9 cellular contexts compared by ENCODE assay signal in genomic region chr16:55021595-55022475, GRCh38.
DNase-seq lines count a peak whose midpoint lies in the region; ATAC-seq, FAIRE-seq and TF ChIP-seq lines count a peak whose summit lies in the region.
"Had no signal": no experiment of that assay in that cellular context is flagged by ENCODE, and none has a peak within 500 bp of the region (broad histone marks: within the 10 kb centered on the region; RNA-seq: fewer than 3 reads in every experiment).

No MANE protein-coding gene starts in this region.

- 14% methylated on average over 11 of the region's 11 CpGs for WGBS in HepG2 (ENCODE audit: low lambda C conversion rate)
- 34% methylated on average over 10 of the region's 11 CpGs for WGBS in right lobe of liver (ENCODE audit: insufficient coverage, low coverage, low lambda C conversion rate, missing lambda C conversion rate)
- WGBS in right cardiac atrium, result 52% methylated on average over 11 of the region's 11 CpGs

- H3K4me3 ChIP-seq in HepG2 (replicated peaks in 1 of 3; ENCODE audit: insufficient read depth in 1 of 3, low read depth in 2 of 3, low read length in 3 of 3) (no peak overlapping the region), right lobe of liver (no peak overlapping the region), right cardiac atrium (ENCODE audit: low read length) (no peak overlapping the region)

- peak; percentile 23 for DNase-seq in HepG2 (ENCODE audit: low spot score)
- no peak for DNase-seq in right lobe of liver
- DNase-seq in NCI-H82 treated with DMSO at 0.1 percent for 48 hours (lab: John Stamatoyannopoulos, UW; ENCODE audit: unreplicated experiment), result peak; percentile 89
- peak; percentile 26 for DNase-seq in endothelial cell (ENCODE audit: low spot score)
- DNase-seq in cerebellar nuclear complex (lab: John Stamatoyannopoulos, UW), result no peak
- DNase-seq in right cardiac atrium, result no peak
- no peak for DNase-seq in NCI-H345 (lab: John Stamatoyannopoulos, UW)

- H3K27me3 ChIP-seq in HepG2 (ENCODE audit: control insufficient read depth in 1 of 2, insufficient read depth in 2 of 2, low read length in 2 of 2) (no peaks in the 10 kb centered on the region), right lobe of liver (no peaks in the 10 kb centered on the region), right cardiac atrium (ENCODE audit: control insufficient read depth, insufficient read depth) (peaks cover 4% of the 10 kb centered on the region)

- POLR2A ChIA-PET in HepG2 (lab: Yijun Ruan, JAX), result no interaction called here

- intact Hi-C loops in HepG2 (cut with micrococcal nuclease; ENCODE audit: unreplicated experiment), result loop anchor here (5.0 kb wide), 1 partner anchor 1250 kb away; no protein-coding TSS in a partner anchor
- intact Hi-C loops in right lobe of liver (cut with DNase I), result no loop called here
- intact Hi-C loops in right cardiac atrium (cut with DNase I), result no loop called here

- CTCF ChIA-PET in HepG2 (lab: Yijun Ruan, JAX; ENCODE audit: low intra/inter-chr PET ratio, low total read pairs), result interaction anchor here (0.9 to 1.2 kb wide), 3 partner anchors 484 to 1472 kb away, joined by 3 to 4 read pairs (median 4); no protein-coding TSS in a partner anchor

- in situ Hi-C loops in HepG2 (cut with HindIII; ENCODE audit: extremely low pct_ligation_motif_present, low pct_unique_long_range_greater_than_20kb), result loop anchor here (10.0 kb wide), 1 partner anchor 1077 kb away; no protein-coding TSS in a partner anchor

- no peaks in the 10 kb centered on the region for H4K20me1 ChIP-seq in HepG2 (ENCODE audit: insufficient read depth, low read length)

- TF ChIP-seq POLR2A in HepG2 (IDR thresholded peaks at IDR 0.05; ENCODE audit: insufficient read depth in 1 of 2, low read depth in 2 of 2, low read length in 2 of 2), result no peak
- no peak for TF ChIP-seq POLR2A in right lobe of liver (IDR thresholded peaks at IDR 0.05)

- TF ChIP-seq EP300 in HepG2 (IDR thresholded peaks at IDR 0.05; ENCODE audit: low read depth in 2 of 2, low read length in 2 of 2) (no peak), HepG2 (CRISPR knock-in tag; IDR thresholded peaks at IDR 0.05; ENCODE audit: borderline replicate concordance) (no peak)

- no peak overlapping the region for H2AFZ ChIP-seq in HepG2 (ENCODE audit: low read length)

- H3K36me3 ChIP-seq in HepG2 (replicated peaks in 1 of 2; ENCODE audit: control insufficient read depth in 1 of 2, insufficient read depth in 2 of 2, low read length in 2 of 2), result no peaks in the 10 kb centered on the region
- H3K36me3 ChIP-seq in right lobe of liver, result no peaks in the 10 kb centered on the region

- H3K27ac Mint-ChIP-seq in endothelial cell (ENCODE audit: unreplicated experiment), result no peak overlapping the region
- H3K27ac Mint-ChIP-seq: CD14-positive monocyte had no signal

- H3K9ac ChIP-seq in HepG2 (ENCODE audit: insufficient read depth, low read depth, low read length), result no peak overlapping the region

- no peak overlapping the region for H3K4me3 Mint-ChIP-seq in endothelial cell (ENCODE audit: unreplicated experiment)

- H3K9me3 ChIP-seq in HepG2 (ENCODE audit: low read length), result no peaks in the 10 kb centered on the region
- H3K9me3 ChIP-seq in right lobe of liver, result peaks cover 0 to 3% (median 0%) of the 10 kb centered on the region in 4 donors
- H3K9me3 ChIP-seq in right cardiac atrium (ENCODE audit: control insufficient read depth, low read length), result peaks cover 2% of the 10 kb centered on the region

- H3K79me2 ChIP-seq in HepG2 (ENCODE audit: insufficient read depth, low read length), result no peaks in the 10 kb centered on the region

- H3K4me1 ChIP-seq in HepG2 (ENCODE audit: insufficient read depth, low read length), result no peaks in the 10 kb centered on the region
- no peaks in the 10 kb centered on the region for H3K4me1 ChIP-seq in right lobe of liver
- H3K4me1 ChIP-seq in right cardiac atrium (ENCODE audit: control insufficient read depth, insufficient read depth, low read length), result no peaks in the 10 kb centered on the region

- no peak overlapping the region for H3K4me2 ChIP-seq in HepG2 (ENCODE audit: low read depth, low read length)

- no peaks in the 10 kb centered on the region for H3K27me3 Mint-ChIP-seq in endothelial cell (ENCODE audit: unreplicated experiment)

- H3K36me3 Mint-ChIP-seq in endothelial cell (ENCODE audit: low read depth, unreplicated experiment), result peaks cover 9% of the 10 kb centered on the region
- H3K36me3 Mint-ChIP-seq: CD14-positive monocyte had no signal

- peaks cover 3% of the 10 kb centered on the region for H3K4me1 Mint-ChIP-seq in endothelial cell (ENCODE audit: unreplicated experiment)

- H3K27ac ChIP-seq in HepG2 (ENCODE audit: extremely low read length, insufficient read depth, low read length) (no peak overlapping the region), right lobe of liver (no peak overlapping the region), right cardiac atrium (ENCODE audit: low read length) (no peak overlapping the region)

- TF ChIP-seq CTCF in HepG2 (CRISPR knock-in tag; IDR thresholded peaks at IDR 0.05), result peak; percentile 49
- TF ChIP-seq CTCF in right lobe of liver (IDR thresholded peaks at IDR 0.05), result no peak
- TF ChIP-seq CTCF in endothelial cell (IDR thresholded peaks at IDR 0.05; ENCODE audit: unreplicated experiment), result no peak

- no peak for TF ChIP-seq RAD21 in HepG2 (CRISPR knock-in tag; IDR thresholded peaks at IDR 0.05)

- peak; percentile 46 for FAIRE-seq in HepG2 (lab: Jason Lieb, UNC)

- ATAC-seq in HepG2 (peak; percentile 89), right lobe of liver (no peak), HG03571 (IDR thresholded peaks at IDR 0.05; ENCODE audit: unreplicated experiment) (no peak), right cardiac atrium (no peak)

- no peaks in the 10 kb centered on the region for H3K9me3 Mint-ChIP-seq in endothelial cell (ENCODE audit: unreplicated experiment)

- BruUV-seq in HepG2 (replicated peaks; lab: Mats Ljungman, UMichigan), result no TSS peak

TF ChIP-seq in HepG2, 621 proteins besides CTCF, POLR2A, EP300 and RAD21 (continues in another document):
- TF ChIP-seq, protein P1, sequence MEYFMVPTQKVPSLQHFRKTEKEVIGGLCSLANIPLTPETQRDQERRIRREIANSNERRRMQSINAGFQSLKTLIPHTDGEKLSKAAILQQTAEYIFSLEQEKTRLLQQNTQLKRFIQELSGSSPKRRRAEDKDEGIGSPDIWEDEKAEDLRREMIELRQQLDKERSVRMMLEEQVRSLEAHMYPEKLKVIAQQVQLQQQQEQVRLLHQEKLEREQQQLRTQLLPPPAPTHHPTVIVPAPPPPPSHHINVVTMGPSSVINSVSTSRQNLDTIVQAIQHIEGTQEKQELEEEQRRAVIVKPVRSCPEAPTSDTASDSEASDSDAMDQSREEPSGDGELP (IDR thresholded peaks at IDR 0.05; ENCODE audit: borderline replicate concordance, low read depth), result peak; percentile 62; the same call in 1 of the 2 replicates
- TF ChIP-seq MEIS1 (CRISPR knock-in tag; IDR thresholded peaks at IDR 0.05; ENCODE audit: borderline replicate concordance) (no peak), ZXDC (CRISPR knock-in tag; IDR thresholded peaks at IDR 0.05) (no peak), SMC3 (IDR thresholded peaks at IDR 0.05; ENCODE audit: low read length) (peak; percentile 61)

Comparison
In these comparisons a context has a peak if more than half of its experiments do, and no peak if none do; other contexts are left out.
1. DNase-seq: peak in HepG2 (single experiment), NCI-H82 treated with DMSO at 0.1 percent for 48 hours (single experiment) and endothelial cell (single experiment); none in right lobe of liver (0 of 3), cerebellar nuclear complex (0 of 2), right cardiac atrium (0 of 3) and NCI-H345 (single experiment).